9 cellular contexts compared by ENCODE assay signal in the genomic region with DNA sequence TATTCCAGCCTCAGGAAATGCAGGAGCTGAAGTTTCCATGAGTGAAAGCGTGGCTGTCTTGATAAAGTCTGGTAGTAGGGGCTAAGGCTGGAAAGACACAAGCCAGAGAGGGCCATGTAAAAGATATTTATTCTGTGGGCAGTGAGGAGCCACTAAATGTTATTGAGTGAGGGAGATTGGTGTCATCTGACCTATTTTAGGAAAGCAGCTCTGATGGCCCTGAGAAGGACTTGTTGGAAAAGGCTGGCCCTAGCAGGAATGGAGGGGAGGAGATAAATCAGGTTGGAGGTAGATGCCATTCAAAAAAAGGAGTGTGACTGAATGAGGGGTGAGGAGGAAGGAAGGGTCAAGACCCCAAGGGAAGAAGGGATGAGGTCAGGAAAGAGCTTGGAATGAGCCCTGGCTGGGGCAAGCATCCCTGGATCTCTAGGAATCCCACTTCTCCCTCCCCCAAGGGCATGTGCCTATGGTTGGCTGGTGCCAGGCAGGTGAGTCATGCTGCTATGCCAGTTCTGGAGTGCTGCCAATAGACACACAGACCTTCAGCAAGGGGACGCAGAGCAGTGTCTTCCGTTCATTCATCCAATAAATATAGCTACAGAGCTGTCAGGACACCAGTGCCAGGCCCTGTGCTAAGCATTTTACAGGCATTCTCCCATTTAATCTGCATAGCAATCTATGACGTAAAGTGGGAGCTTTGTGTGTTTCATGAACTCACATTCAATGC. TPM values are rescaled to one million over a fixed set of nuclear protein-coding genes. Genes with fewer than 3 reads are reported as not detected.
DNase-seq lines count a peak whose midpoint lies in the region; ATAC-seq and TF ChIP-seq lines count a peak whose summit lies in the region.
"Had no signal": no experiment of that assay in that cellular context is flagged by ENCODE, and none has a peak within 500 bp of the region (broad histone marks: within the 10 kb centered on the region; RNA-seq: fewer than 3 reads in every experiment).

No MANE protein-coding gene starts in this region.

- no peaks in the 10 kb centered on the region for H3K36me3 Mint-ChIP-seq in CD4-positive, alpha-beta T cell (ENCODE audit: low read depth)
- H3K36me3 Mint-ChIP-seq: activated naive CD4-positive, alpha-beta T cell treated with anti-CD3 and anti-CD28 coated beads, Interleukin-2, amount 50 U/mL, for 24 hours had no signal

- no peaks in the 10 kb centered on the region for H3K36me3 ChIP-seq in breast epithelium
- no peaks in the 10 kb centered on the region for H3K36me3 ChIP-seq in effector memory CD4-positive, alpha-beta T cell (ENCODE audit: control insufficient read depth, insufficient read depth, low read length)
- H3K36me3 ChIP-seq in tibial nerve, result peaks cover 0 to 22% (median 0%) of the 10 kb centered on the region in 3 donors

- 53 to 57% methylated on average over 4 of the region's 4 CpGs for WGBS in tibial nerve, 2 donors

- no peak overlapping the region for H3K4me3 Mint-ChIP-seq in CD4-positive, alpha-beta T cell
- H3K4me3 Mint-ChIP-seq: activated naive CD4-positive, alpha-beta T cell treated with anti-CD3 and anti-CD28 coated beads, Interleukin-2, amount 50 U/mL, for 24 hours had no signal

- no peak overlapping the region for H3K27ac Mint-ChIP-seq in CD4-positive, alpha-beta T cell
- H3K27ac Mint-ChIP-seq: activated naive CD4-positive, alpha-beta T cell treated with anti-CD3 and anti-CD28 coated beads, Interleukin-2, amount 50 U/mL, for 24 hours had no signal

- CTCF ChIA-PET in CD4-positive, alpha-beta T cell (lab: Charles Lee), result no interaction called here

- H3K9me3 ChIP-seq in breast epithelium (no peaks in the 10 kb centered on the region), tibial nerve (no peaks in the 10 kb centered on the region)
- no peaks in the 10 kb centered on the region for H3K9me3 ChIP-seq in effector memory CD4-positive, alpha-beta T cell (ENCODE audit: control insufficient read depth, low read length)
- H3K9me3 ChIP-seq in CD4-positive, alpha-beta T cell (ENCODE audit: control insufficient read depth, low read length), result no peaks in the 10 kb centered on the region

- no peaks in the 10 kb centered on the region for H3K9me3 Mint-ChIP-seq in CD4-positive, alpha-beta T cell
- H3K9me3 Mint-ChIP-seq: activated naive CD4-positive, alpha-beta T cell treated with anti-CD3 and anti-CD28 coated beads, Interleukin-2, amount 50 U/mL, for 24 hours had no signal

- H3K27me3 ChIP-seq in breast epithelium, result no peaks in the 10 kb centered on the region
- H3K27me3 ChIP-seq in effector memory CD4-positive, alpha-beta T cell (replicated peaks; ENCODE audit: control insufficient read depth, insufficient read depth, low read length, poor library complexity, severe bottlenecking), result no peaks in the 10 kb centered on the region
- peaks cover 5% of the 10 kb centered on the region for H3K27me3 ChIP-seq in CD4-positive, alpha-beta T cell (ENCODE audit: control insufficient read depth, insufficient read depth, low read length)
- H3K27me3 ChIP-seq in tibial nerve, result no peaks in the 10 kb centered on the region

- TF ChIP-seq EP300 in tibial nerve (IDR thresholded peaks at IDR 0.05), result no peak

- H3K4me1 ChIP-seq in breast epithelium (no peaks in the 10 kb centered on the region), tibial nerve (peaks cover 0 to 13% (median 4%) of the 10 kb centered on the region in 4 donors)
- no peaks in the 10 kb centered on the region for H3K4me1 ChIP-seq in effector memory CD4-positive, alpha-beta T cell (ENCODE audit: control insufficient read depth, insufficient read depth, low read length, poor library complexity, severe bottlenecking)

- intact Hi-C loops in breast epithelium (cut with DNase I; ENCODE audit: low total_unique reads) (no loop called here), left colon (cut with DNase I, micrococcal nuclease) (no loop called here)
- intact Hi-C loops in CD4-positive, alpha-beta T cell (cut with DNase I, micrococcal nuclease), result no loop called here

- H3K4me3 ChIP-seq in breast epithelium (no peak overlapping the region), tibial nerve (no peak overlapping the region)
- no peak overlapping the region for H3K4me3 ChIP-seq in effector memory CD4-positive, alpha-beta T cell (ENCODE audit: insufficient read depth, low read depth, low read length, poor library complexity, severe bottlenecking)

- POLR2A ChIA-PET in CD4-positive, alpha-beta T cell (lab: Charles Lee), result no interaction called here

- H3K27me3 Mint-ChIP-seq in CD4-positive, alpha-beta T cell, result no peaks in the 10 kb centered on the region
- H3K27me3 Mint-ChIP-seq: activated naive CD4-positive, alpha-beta T cell treated with anti-CD3 and anti-CD28 coated beads, Interleukin-2, amount 50 U/mL, for 24 hours had no signal

- TF ChIP-seq POLR2A in breast epithelium (IDR thresholded peaks at IDR 0.05) (no peak), tibial nerve (IDR thresholded peaks at IDR 0.05) (no peak)

- TF ChIP-seq CTCF in breast epithelium (IDR thresholded peaks at IDR 0.05) (no peak), tibial nerve (IDR thresholded peaks at IDR 0.05) (no peak)
- no peak for TF ChIP-seq CTCF in CD4-positive, alpha-beta T cell (IDR thresholded peaks at IDR 0.05)

- ATAC-seq in left colon, result peak; percentile 88
- ATAC-seq in CD4-positive, alpha-beta T cell (ENCODE audit: poor library complexity), result no peak

- peak; percentile 68 for DNase-seq in COR-L47 (lab: John Stamatoyannopoulos, UW)
- DNase-seq in NCI-H2029 (lab: John Stamatoyannopoulos, UW), result peak; percentile 81
- peak; percentile 87 to 95 for DNase-seq in breast epithelium (ENCODE audit: low spot score in 2 of 2)
- DNase-seq in left colon, result peak; percentile 39 to 60
- DNase-seq in effector memory CD4-positive, alpha-beta T cell, result no peak
- DNase-seq in CD4-positive, alpha-beta T cell, result no peak
- DNase-seq in tibial nerve (ENCODE audit: low spot score in 2 of 2), result no peak
- DNase-seq in activated naive CD4-positive, alpha-beta T cell treated with Interleukin-2 at 50 U/mL for 16 hours, result no peak

- peak overlapping the region; percentile 60 to 80 for H3K27ac ChIP-seq in breast epithelium
- no peak overlapping the region for H3K27ac ChIP-seq in effector memory CD4-positive, alpha-beta T cell (ENCODE audit: insufficient read depth, low read length, poor library complexity, severe bottlenecking)
- H3K27ac ChIP-seq in CD4-positive, alpha-beta T cell (ENCODE audit: low read depth, low read length), result no peak overlapping the region
- no peak overlapping the region for H3K27ac ChIP-seq in tibial nerve

- no peaks in the 10 kb centered on the region for H3K4me1 Mint-ChIP-seq in CD4-positive, alpha-beta T cell (ENCODE audit: low read depth)
- H3K4me1 Mint-ChIP-seq: activated naive CD4-positive, alpha-beta T cell treated with anti-CD3 and anti-CD28 coated beads, Interleukin-2, amount 50 U/mL, for 24 hours had no signal

RNA-seq across cellular contexts. Expression of gene ANKRD2, which starts 2.0 kb away (rescaled TPM):
- not detected for total RNA-seq in breast epithelium
- total RNA-seq in left colon, result not detected
- total RNA-seq in CD4-positive, alpha-beta T cell, result not detected
- 1 to 10 TPM in 1 of 4 donors, under 1 TPM in 1, not detected in 2; 0.22 to 1.0 TPM for total RNA-seq in tibial nerve

RNA-seq across cellular contexts. Expression of gene HOGA1, which starts 9.7 kb away (rescaled TPM):
- 10 to 100 TPM in 1 of 3 donors, 1 to 10 TPM in 2; 1.9 to 11.0 (median 2.3) TPM for total RNA-seq in breast epithelium
- total RNA-seq in left colon, result under 1 TPM in 1 of 2 donors, not detected in 1; 0.15 TPM
- not detected for total RNA-seq in CD4-positive, alpha-beta T cell
- 10 to 100 TPM in 3 of 4 donors, 1 to 10 TPM in 1; 3.6 to 31.6 (median 25.3) TPM for total RNA-seq in tibial nerve

RNA-seq across cellular contexts. Expression of gene C10orf62, which starts 15.0 kb away (rescaled TPM):
- total RNA-seq in breast epithelium (under 1 TPM in 2 of 3 donors, not detected in 1; 0.32 to 0.33 TPM), left colon (not detected), tibial nerve (1 to 10 TPM; 1.1 to 1.7 (median 1.2) TPM)
- total RNA-seq in CD4-positive, alpha-beta T cell, result not detected

RNA-seq across cellular contexts. Expression of gene MORN4, which starts 58.8 kb away (rescaled TPM):
- total RNA-seq in breast epithelium (1 to 10 TPM; 3.5 to 9.4 (median 6.9) TPM), left colon (1 to 10 TPM; 1.3 to 1.6 TPM), tibial nerve (1 to 10 TPM; 3.7 to 8.2 (median 7.1) TPM)
- total RNA-seq in CD4-positive, alpha-beta T cell, result under 1 TPM; 0.36 to 0.39 TPM

Comparison
In these comparisons a context has a peak if more than half of its experiments do, and no peak if none do; other contexts are left out.
1. DNase-seq: peak in COR-L47 (single experiment), NCI-H2029 (single experiment), breast epithelium (2 of 2) and left colon (2 of 2); none in effector memory CD4-positive, alpha-beta T cell (0 of 3), CD4-positive, alpha-beta T cell (0 of 10), tibial nerve (0 of 2) and activated naive CD4-positive, alpha-beta T cell treated with Interleukin-2 at 50 U/mL for 16 hours (single experiment).
2. H3K27ac ChIP-seq: peak in breast epithelium (2 of 2); none in effector memory CD4-positive, alpha-beta T cell (single experiment), CD4-positive, alpha-beta T cell (single experiment) and tibial nerve (0 of 4).